8 cellular contexts compared by ENCODE assay signal in genomic region chr19:40974633-40975037, GRCh38. TPM values are rescaled to one million over a fixed set of nuclear protein-coding genes. Genes with fewer than 3 reads are reported as not detected.
DNase-seq lines count a peak whose midpoint lies in the region; ATAC-seq lines count a peak whose summit lies in the region.

No MANE protein-coding gene starts in this region.

- ATAC-seq in left lobe of liver: peak; percentile 88
- ATAC-seq in GM18498 (IDR thresholded peaks at IDR 0.05; ENCODE audit: unreplicated experiment): no peak

- DNase-seq in NCI-H510A treated with DMSO at 0.1 percent for 48 hours (lab: John Stamatoyannopoulos, UW) (peak; percentile 4), NCI-H510A (lab: John Stamatoyannopoulos, UW) (no peak), NCI-H2227 treated with DMSO at 0.1 percent for 48 hours (lab: John Stamatoyannopoulos, UW) (peak; percentile 71), cerebellum (ENCODE audit: low spot score) (peak; percentile 6), left lobe of liver (ENCODE audit: low spot score) (peak; percentile 79)
- peak; percentile 72 to 73 for DNase-seq in activated CD4-positive, alpha-beta T cell treated with anti-CD3 and anti-CD28 coated beads for 24 hours (ENCODE audit: low read depth in 2 of 2)
- DNase-seq in stimulated activated CD4-positive, alpha-beta T cell treated with anti-CD3 and anti-CD28 coated beads, Interleukin-4, amount 100 ng/mL, for 48 hours (ENCODE audit: low read depth in 2 of 2): peak; percentile 69 to 76

RNA-seq across cellular contexts. Expression of gene CYP2B6, which starts 16.4 kb away (rescaled TPM):
- total RNA-seq in cerebellum (not detected), left lobe of liver (801 TPM)

Comparison
In these comparisons a context has a peak if more than half of its experiments do, and no peak if none do; other contexts are left out.
1. RNA of gene CYP2B6, which starts 16.4 kb away (total RNA-seq): 801 TPM in left lobe of liver (single experiment); not detected in cerebellum (single experiment); every median in the first group is over 100 times any median in the second.